ENCODE assay signal across 19 cellular contexts in genomic region chr17:39100530-39100929, GRCh38. TPM values are rescaled to one million over a fixed set of nuclear protein-coding genes. Genes with fewer than 3 reads are reported as not detected.
DNase-seq lines count a peak whose midpoint lies in the region; ATAC-seq, FAIRE-seq and TF ChIP-seq lines count a peak whose summit lies in the region.
"Had no signal": no experiment of that assay in that cellular context is flagged by ENCODE, and none has a peak within 500 bp of the region (broad histone marks: within the 10 kb centered on the region; RNA-seq: fewer than 3 reads in every experiment).

No MANE protein-coding gene starts in this region.

- no peaks in the 10 kb centered on the region for H3K27me3 Mint-ChIP-seq in naive thymus-derived CD8-positive, alpha-beta T cell
- H3K27me3 Mint-ChIP-seq in endothelial cell (ENCODE audit: unreplicated experiment), result peaks cover 5% of the 10 kb centered on the region
- no peaks in the 10 kb centered on the region for H3K27me3 Mint-ChIP-seq in activated naive CD8-positive, alpha-beta T cell treated with anti-CD3 and anti-CD28 coated beads for 36 hours
- H3K27me3 Mint-ChIP-seq: CD8-positive, alpha-beta memory T cell had no signal

- H3K27ac Mint-ChIP-seq in naive thymus-derived CD8-positive, alpha-beta T cell, result peak overlapping the region in 9 of 10 donors; percentile 25 to 91 (median 87)
- H3K27ac Mint-ChIP-seq in endothelial cell (ENCODE audit: unreplicated experiment), result no peak overlapping the region
- no peak overlapping the region for H3K27ac Mint-ChIP-seq in activated naive CD8-positive, alpha-beta T cell treated with anti-CD3 and anti-CD28 coated beads for 36 hours

- no peak overlapping the region for H3K14ac ChIP-seq in IMR-90 (replicated peaks; ENCODE audit: low read depth, low read length)

- H3K79me1 ChIP-seq in IMR-90 (ENCODE audit: low read depth in 1 of 2, low read length in 2 of 2), result no peaks in the 10 kb centered on the region

- H4K20me1 ChIP-seq in HepG2 (ENCODE audit: insufficient read depth, low read length), result no peaks in the 10 kb centered on the region
- no peaks in the 10 kb centered on the region for H4K20me1 ChIP-seq in IMR-90 (ENCODE audit: insufficient read depth, low read length)

- dilution Hi-C loops in IMR-90 (cut with HindIII; ENCODE audit: low sequenced_read_pairs, unreplicated experiment), result no loop called here

- H3K9me3 ChIP-seq in HepG2 (ENCODE audit: low read length) (no peaks in the 10 kb centered on the region), right lobe of liver (no peaks in the 10 kb centered on the region), IMR-90 (ENCODE audit: control insufficient read depth, insufficient read depth, low read length) (no peaks in the 10 kb centered on the region), vagina (no peaks in the 10 kb centered on the region)

- intact Hi-C loops in HepG2 (cut with micrococcal nuclease; ENCODE audit: unreplicated experiment), result no loop called here
- intact Hi-C loops in right lobe of liver (cut with DNase I), result no loop called here
- intact Hi-C loops in IMR-90 (cut with micrococcal nuclease), result no loop called here
- intact Hi-C loops in vagina (cut with DNase I), result loop anchor here (5.0 kb wide), 1 partner anchor 1258 kb away; no protein-coding TSS in a partner anchor

- no peak overlapping the region for H2BK15ac ChIP-seq in IMR-90 (ENCODE audit: low read depth, low read length)

- 61% methylated on average over 9 of the region's 9 CpGs for WGBS in HepG2 (ENCODE audit: low lambda C conversion rate)
- WGBS in right lobe of liver (ENCODE audit: insufficient coverage, low coverage, low lambda C conversion rate, missing lambda C conversion rate), result 88% methylated on average over 8 of the region's 9 CpGs
- WGBS in IMR-90 (ENCODE audit: extremely low coverage in 2 of 2, insufficient read length in 1 of 2), 2 experiments, result 73% methylated on average over 3 of the region's 9 CpGs; no CpG with 5 or more reads in 1 of the 2 experiments

- BruUV-seq in HepG2 (replicated peaks; lab: Mats Ljungman, UMichigan) (no TSS peak), IMR-90 (replicated peaks; lab: Mats Ljungman, UMichigan) (no TSS peak)

- H3K36me3 ChIP-seq in HepG2 (replicated peaks in 1 of 2; ENCODE audit: control insufficient read depth in 1 of 2, insufficient read depth in 2 of 2, low read length in 2 of 2) (no peaks in the 10 kb centered on the region), right lobe of liver (no peaks in the 10 kb centered on the region), IMR-90 (ENCODE audit: control insufficient read depth, insufficient read depth, low read length) (no peaks in the 10 kb centered on the region), vagina (no peaks in the 10 kb centered on the region)

- TF ChIP-seq CTCF in HepG2 (CRISPR knock-in tag; IDR thresholded peaks at IDR 0.05), result no peak
- TF ChIP-seq CTCF in right lobe of liver (IDR thresholded peaks at IDR 0.05), result no peak
- TF ChIP-seq CTCF in IMR-90 (conservative IDR thresholded peaks at IDR 0.05; ENCODE audit: low read depth, low read length), result no peak
- no peak for TF ChIP-seq CTCF in vagina (IDR thresholded peaks at IDR 0.05)
- TF ChIP-seq CTCF in endothelial cell (IDR thresholded peaks at IDR 0.05; ENCODE audit: unreplicated experiment), result no peak

- H3K23ac ChIP-seq in IMR-90 (ENCODE audit: low read depth, low read length), result no peak overlapping the region

- H3K9me1 ChIP-seq in IMR-90 (ENCODE audit: insufficient read depth, low read length), result no peaks in the 10 kb centered on the region; the same call in 1 of the 2 replicates

- H3K27me3 ChIP-seq in HepG2 (ENCODE audit: control insufficient read depth in 1 of 2, insufficient read depth in 2 of 2, low read length in 2 of 2) (peaks cover 5 to 62% of the 10 kb centered on the region in 2 experiments; a peak in 4 of 5 replicates), right lobe of liver (no peaks in the 10 kb centered on the region), IMR-90 (ENCODE audit: control insufficient read depth, insufficient read depth, low read length) (peaks cover 24% of the 10 kb centered on the region), vagina (no peaks in the 10 kb centered on the region)

- no peak for DNase-seq in HepG2 (ENCODE audit: low spot score)
- DNase-seq in right lobe of liver, result no peak
- no peak for DNase-seq in IMR-90
- no peak for DNase-seq in naive thymus-derived CD8-positive, alpha-beta T cell
- DNase-seq in vagina (ENCODE audit: extremely low spot score in 2 of 2), result no peak
- no peak for DNase-seq in endothelial cell (ENCODE audit: low spot score)
- no peak for DNase-seq in activated naive CD8-positive, alpha-beta T cell treated with anti-CD3 and anti-CD28 coated beads for 36 hours
- DNase-seq in NCI-H510A treated with DMSO at 0.1 percent for 48 hours (lab: John Stamatoyannopoulos, UW), result no peak
- DNase-seq: CD8-positive, alpha-beta memory T cell; EL; GF-D8; KBM-7; NCI-H1092; NCI-H1436 treated with DMSO at 0.1 percent for 48 hours; NCI-H1930; NCI-H345; NCI-H524 treated with DMSO at 0.1 percent for 48 hours had no signal

- TF ChIP-seq POLR2A in HepG2 (IDR thresholded peaks at IDR 0.05; ENCODE audit: insufficient read depth in 1 of 2, low read depth in 2 of 2, low read length in 2 of 2), result no peak
- no peak for TF ChIP-seq POLR2A in right lobe of liver (IDR thresholded peaks at IDR 0.05)
- TF ChIP-seq POLR2A in IMR-90 (IDR thresholded peaks at IDR 0.05; ENCODE audit: low read depth, low read length), result no peak
- no peak for TF ChIP-seq POLR2A in vagina (IDR thresholded peaks at IDR 0.05)

- no peak overlapping the region for H2BK5ac ChIP-seq in IMR-90 (ENCODE audit: low read depth, low read length, poor library complexity, severe bottlenecking)

- no peak for FAIRE-seq in HepG2 (lab: Jason Lieb, UNC)
- FAIRE-seq: D721Med had no signal

- in situ Hi-C loops in HepG2 (cut with HindIII; ENCODE audit: extremely low pct_ligation_motif_present, low pct_unique_long_range_greater_than_20kb) (no loop called here), IMR-90 (cut with MboI; ENCODE audit: low sequenced_read_pairs) (no loop called here)

- H3K9ac ChIP-seq in HepG2 (ENCODE audit: insufficient read depth, low read depth, low read length) (no peak overlapping the region), IMR-90 (ENCODE audit: low read depth, low read length) (no peak overlapping the region)

- H4K5ac ChIP-seq in IMR-90 (ENCODE audit: low read depth, low read length), result no peak overlapping the region

- H3K79me2 ChIP-seq in HepG2 (ENCODE audit: insufficient read depth, low read length), result no peaks in the 10 kb centered on the region

- TF ChIP-seq RAD21 in HepG2 (CRISPR knock-in tag; IDR thresholded peaks at IDR 0.05) (no peak), IMR-90 (IDR thresholded peaks at IDR 0.05; ENCODE audit: low read length) (no peak)

- H3K9me3 Mint-ChIP-seq in naive thymus-derived CD8-positive, alpha-beta T cell, result no peaks in the 10 kb centered on the region
- H3K9me3 Mint-ChIP-seq in endothelial cell (ENCODE audit: unreplicated experiment), result no peaks in the 10 kb centered on the region
- no peaks in the 10 kb centered on the region for H3K9me3 Mint-ChIP-seq in activated naive CD8-positive, alpha-beta T cell treated with anti-CD3 and anti-CD28 coated beads for 36 hours
- H3K9me3 Mint-ChIP-seq: CD8-positive, alpha-beta memory T cell had no signal

- H3K56ac ChIP-seq in IMR-90 (ENCODE audit: extremely low read depth, insufficient read depth, low read length), result no peak overlapping the region

- H2BK120ac ChIP-seq in IMR-90 (ENCODE audit: low read depth, low read length), result no peak overlapping the region

- no peak overlapping the region for H2AFZ ChIP-seq in HepG2 (ENCODE audit: low read length)
- no peak overlapping the region for H2AFZ ChIP-seq in IMR-90 (replicated peaks; ENCODE audit: low read length, poor library complexity)

- H2AK5ac ChIP-seq in IMR-90 (ENCODE audit: low read depth, low read length), result peak overlapping the region; percentile 14; the same call in 1 of the 2 replicates

- POLR2A ChIA-PET in HepG2 (lab: Yijun Ruan, JAX) (no interaction called here), IMR-90 (lab: Charles Lee; ENCODE audit: unreplicated experiment) (no interaction called here)
- POLR2A ChIA-PET in naive thymus-derived CD8-positive, alpha-beta T cell (lab: Charles Lee), result interaction anchor here (2.7 to 5.7 kb wide), 2 partner anchors 8 to 52 kb away, joined by 19 to 39 read pairs; partner anchors contain the start of gene PLXDC1

- H2AK9ac ChIP-seq in IMR-90 (replicated peaks; ENCODE audit: low read depth, low read length, poor library complexity), result no peak overlapping the region

- H3K4me1 ChIP-seq in HepG2 (ENCODE audit: insufficient read depth, low read length) (peaks cover 18% of the 10 kb centered on the region), right lobe of liver (no peaks in the 10 kb centered on the region), IMR-90 (ENCODE audit: control insufficient read depth, insufficient read depth, low read length) (peaks cover 8% of the 10 kb centered on the region; the same call in 1 of the 2 replicates), vagina (peaks cover 23% of the 10 kb centered on the region)

- peaks cover 0 to 3% (median 0%) of the 10 kb centered on the region in 3 donors for H3K36me3 Mint-ChIP-seq in naive thymus-derived CD8-positive, alpha-beta T cell
- H3K36me3 Mint-ChIP-seq in endothelial cell (ENCODE audit: low read depth, unreplicated experiment), result no peaks in the 10 kb centered on the region
- H3K36me3 Mint-ChIP-seq in activated naive CD8-positive, alpha-beta T cell treated with anti-CD3 and anti-CD28 coated beads for 36 hours, result no peaks in the 10 kb centered on the region
- H3K36me3 Mint-ChIP-seq: CD8-positive, alpha-beta memory T cell had no signal

- no peak overlapping the region for H3K18ac ChIP-seq in IMR-90 (ENCODE audit: low read depth, low read length)

- H3K4me3 Mint-ChIP-seq in naive thymus-derived CD8-positive, alpha-beta T cell, result peak overlapping the region in 2 of 10 donors; percentile 22 to 34
- H3K4me3 Mint-ChIP-seq in endothelial cell (ENCODE audit: unreplicated experiment), result no peak overlapping the region
- H3K4me3 Mint-ChIP-seq in activated naive CD8-positive, alpha-beta T cell treated with anti-CD3 and anti-CD28 coated beads for 36 hours, result no peak overlapping the region
- H3K4me3 Mint-ChIP-seq: CD8-positive, alpha-beta memory T cell had no signal

- ATAC-seq in HepG2, result no peak
- no peak for ATAC-seq in right lobe of liver
- ATAC-seq in IMR-90 (ENCODE audit: low read depth), result no peak
- no peak for ATAC-seq in naive thymus-derived CD8-positive, alpha-beta T cell
- ATAC-seq: Panc1 had no signal

- peaks cover 41 to 70% (median 67%) of the 10 kb centered on the region in 4 donors for H3K4me1 Mint-ChIP-seq in naive thymus-derived CD8-positive, alpha-beta T cell
- no peaks in the 10 kb centered on the region for H3K4me1 Mint-ChIP-seq in endothelial cell (ENCODE audit: unreplicated experiment)
- peaks cover 44% of the 10 kb centered on the region for H3K4me1 Mint-ChIP-seq in activated naive CD8-positive, alpha-beta T cell treated with anti-CD3 and anti-CD28 coated beads for 36 hours

- no peak for TF ChIP-seq EP300 in HepG2 (IDR thresholded peaks at IDR 0.05; ENCODE audit: low read depth in 2 of 2, low read length in 2 of 2)
- no peak for TF ChIP-seq EP300 in HepG2 (CRISPR knock-in tag; IDR thresholded peaks at IDR 0.05; ENCODE audit: borderline replicate concordance)

- H3K4me2 ChIP-seq in HepG2 (ENCODE audit: low read depth, low read length) (no peak overlapping the region), IMR-90 (ENCODE audit: low read depth, low read length) (no peak overlapping the region)

- H3K4ac ChIP-seq in IMR-90 (ENCODE audit: low read depth, low read length), result no peak overlapping the region

- CTCF ChIA-PET in HepG2 (lab: Yijun Ruan, JAX; ENCODE audit: low intra/inter-chr PET ratio, low total read pairs) (no interaction called here), IMR-90 (lab: Yijun Ruan, JAX) (no interaction called here)

- H3K27ac ChIP-seq in HepG2 (ENCODE audit: extremely low read length, insufficient read depth, low read length) (no peak overlapping the region), right lobe of liver (no peak overlapping the region), IMR-90 (ENCODE audit: insufficient read depth, low read length) (no peak overlapping the region), vagina (peak overlapping the region; percentile 45)

- H3K4me3 ChIP-seq in HepG2 (replicated peaks in 1 of 3; ENCODE audit: insufficient read depth in 1 of 3, low read depth in 2 of 3, low read length in 3 of 3), result no peak overlapping the region
- H3K4me3 ChIP-seq in right lobe of liver, result no peak overlapping the region
- no peak overlapping the region for H3K4me3 ChIP-seq in IMR-90 (ENCODE audit: insufficient read depth, low read depth, low read length)
- H3K4me3 ChIP-seq in vagina, result no peak overlapping the region

- H4K8ac ChIP-seq in IMR-90 (ENCODE audit: low read depth in 2 of 2, low read length in 2 of 2), result no peak overlapping the region

- H4K91ac ChIP-seq in IMR-90 (ENCODE audit: insufficient read depth, low read depth, low read length), result no peak overlapping the region

- H2BK20ac ChIP-seq in IMR-90 (ENCODE audit: low read depth, low read length), result no peak overlapping the region

RNA-seq across cellular contexts. Expression of gene PLXDC1, which starts 50.9 kb away (rescaled TPM):
- total RNA-seq in HepG2 (2016; rRNA removed; fragmentation: Illumina TruSeq; extraction: Trizol) (not detected in 2 replicates), right lobe of liver (1 to 10 TPM in 1 of 6 experiments, under 1 TPM in 5; 0.11 to 1.6 (median 0.54) TPM), IMR-90 (2012; rRNA removed) (under 0.01 and 0.28 TPM in 2 replicates), vagina (6.6 TPM), endothelial cell (ENCODE audit: unreplicated experiment) (3.7 TPM)
- total RNA-seq in HepG2 (2016; cell fraction: cytosol; rRNA removed; fragmentation: Illumina TruSeq; extraction: Trizol; ENCODE audit: low read depth), result not detected in 2 replicates
- total RNA-seq in HepG2 (2016; cell fraction: insoluble cytoplasmic fraction; rRNA removed; fragmentation: Illumina TruSeq; extraction: Trizol), result not detected in 2 replicates
- not detected in 2 replicates for total RNA-seq in HepG2 (2016; cell fraction: membrane; rRNA removed; fragmentation: Illumina TruSeq; extraction: Trizol)
- total RNA-seq in HepG2 (2016; cell fraction: nucleus; rRNA removed; fragmentation: Illumina TruSeq; extraction: Trizol), result not detected in 2 replicates
- polyA plus RNA-seq in HepG2 (2011; rRNA removed) (not detected in 2 replicates), IMR-90 (2012; rRNA removed) (0.37 and 0.50 TPM in 2 replicates)
- not detected in 2 replicates for polyA plus RNA-seq in HepG2 (2011; cell fraction: cytosol; rRNA removed)
- polyA plus RNA-seq in HepG2 (2011; cell fraction: nucleus; rRNA removed), result not detected in 2 replicates
- not detected in 2 replicates for polyA plus RNA-seq in HepG2 (2012)
- not detected in 2 replicates for polyA plus RNA-seq in HepG2 (2016; cell fraction: cytosol; fragmentation: Illumina TruSeq; extraction: Trizol; ENCODE audit: low read depth)
- not detected in 2 replicates for polyA plus RNA-seq in HepG2 (2016; cell fraction: insoluble cytoplasmic fraction; fragmentation: Illumina TruSeq; extraction: Trizol; ENCODE audit: low read depth)
- polyA plus RNA-seq in HepG2 (2016; cell fraction: membrane; fragmentation: Illumina TruSeq; extraction: Trizol; ENCODE audit: low read depth), result not detected in 2 replicates
- not detected in 2 replicates for polyA plus RNA-seq in HepG2 (2016; cell fraction: nucleus; fragmentation: Illumina TruSeq; extraction: Trizol; ENCODE audit: insufficient read depth, low read depth)
- 0.44 TPM in 1 of 2 replicates, not detected in the other for polyA minus RNA-seq in HepG2 (2011; rRNA and poly(A)+ RNA removed; ENCODE audit: low replicate concordance)
- polyA minus RNA-seq in HepG2 (2011; cell fraction: cytosol; rRNA and poly(A)+ RNA removed), result not detected in 2 replicates
- polyA minus RNA-seq in HepG2 (2011; cell fraction: nucleus; rRNA and poly(A)+ RNA removed), result not detected in 2 replicates
- polyA plus RNA-seq in IMR-90 (2012; cell fraction: cytosol; rRNA removed), result 0.18 and 0.63 TPM in 2 replicates
- polyA plus RNA-seq in IMR-90 (2012; cell fraction: nucleus; rRNA removed; ENCODE audit: low replicate concordance), result 5.8 and 8.4 TPM in 2 replicates
- total RNA-seq in naive thymus-derived CD8-positive, alpha-beta T cell, result 10 to 100 TPM; 34.4 to 37.3 TPM
- 10 to 100 TPM; 14.0 to 23.6 (median 15.9) TPM for polyA plus RNA-seq in naive thymus-derived CD8-positive, alpha-beta T cell
- 1 to 10 TPM in 1 of 2 experiments, under 1 TPM in 1; 0.54 to 1.1 TPM for total RNA-seq in activated naive CD8-positive, alpha-beta T cell treated with anti-CD3 and anti-CD28 coated beads for 36 hours

Comparison
In these comparisons a context has a peak if more than half of its experiments do, and no peak if none do; other contexts are left out.
1. H3K27ac Mint-ChIP-seq: peak in naive thymus-derived CD8-positive, alpha-beta T cell (9 of 10); none in endothelial cell (single experiment) and activated naive CD8-positive, alpha-beta T cell treated with anti-CD3 and anti-CD28 coated beads for 36 hours (single experiment).